1 cellular context compared by ENCODE assay signal in the genomic region with DNA sequence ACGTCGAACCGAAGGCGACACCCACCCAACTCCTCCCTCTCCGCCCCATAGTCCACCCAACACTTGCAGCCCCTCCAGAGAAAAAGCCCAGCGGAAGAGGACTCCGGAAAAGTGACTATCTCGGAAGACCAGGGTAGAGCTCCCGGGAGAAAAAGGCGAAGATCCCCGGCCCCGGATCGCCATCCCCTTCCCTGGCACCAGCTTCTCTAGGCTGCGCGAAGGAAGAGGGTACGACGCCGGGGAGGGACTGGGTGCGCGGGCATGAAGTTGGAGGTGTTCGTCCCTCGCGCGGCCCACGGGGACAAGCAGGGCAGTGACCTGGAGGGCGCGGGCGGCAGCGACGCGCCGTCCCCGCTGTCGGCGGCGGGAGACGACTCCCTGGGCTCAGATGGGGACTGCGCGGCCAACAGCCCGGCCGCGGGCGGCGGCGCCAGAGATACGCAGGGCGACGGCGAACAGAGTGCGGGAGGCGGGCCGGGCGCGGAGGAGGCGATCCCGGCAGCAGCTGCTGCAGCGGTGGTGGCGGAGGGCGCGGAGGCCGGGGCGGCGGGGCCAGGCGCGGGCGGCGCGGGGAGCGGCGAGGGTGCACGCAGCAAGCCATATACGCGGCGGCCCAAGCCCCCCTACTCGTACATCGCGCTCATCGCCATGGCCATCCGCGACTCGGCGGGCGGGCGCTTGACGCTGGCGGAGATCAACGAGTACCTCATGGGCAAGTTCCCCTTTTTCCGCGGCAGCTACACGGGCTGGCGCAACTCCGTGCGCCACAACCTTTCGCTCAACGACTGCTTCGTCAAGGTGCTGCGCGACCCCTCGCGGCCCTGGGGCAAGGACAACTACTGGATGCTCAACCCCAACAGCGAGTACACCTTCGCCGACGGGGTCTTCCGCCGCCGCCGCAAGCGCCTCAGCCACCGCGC.
TF ChIP-seq lines count a peak whose summit lies in the region.

No MANE protein-coding gene starts in this region.

TF ChIP-seq in HepG2, 621 proteins besides CTCF, POLR2A, EP300 and RAD21 (continued from another document):
- TF ChIP-seq, protein P1, sequence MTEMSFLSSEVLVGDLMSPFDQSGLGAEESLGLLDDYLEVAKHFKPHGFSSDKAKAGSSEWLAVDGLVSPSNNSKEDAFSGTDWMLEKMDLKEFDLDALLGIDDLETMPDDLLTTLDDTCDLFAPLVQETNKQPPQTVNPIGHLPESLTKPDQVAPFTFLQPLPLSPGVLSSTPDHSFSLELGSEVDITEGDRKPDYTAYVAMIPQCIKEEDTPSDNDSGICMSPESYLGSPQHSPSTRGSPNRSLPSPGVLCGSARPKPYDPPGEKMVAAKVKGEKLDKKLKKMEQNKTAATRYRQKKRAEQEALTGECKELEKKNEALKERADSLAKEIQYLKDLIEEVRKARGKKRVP (CRISPR knock-in tag; IDR thresholded peaks at IDR 0.05), result peak in 1 of 2 experiments; percentile 19; a peak in 1 of 4 replicates
- TF ChIP-seq, protein P2, sequence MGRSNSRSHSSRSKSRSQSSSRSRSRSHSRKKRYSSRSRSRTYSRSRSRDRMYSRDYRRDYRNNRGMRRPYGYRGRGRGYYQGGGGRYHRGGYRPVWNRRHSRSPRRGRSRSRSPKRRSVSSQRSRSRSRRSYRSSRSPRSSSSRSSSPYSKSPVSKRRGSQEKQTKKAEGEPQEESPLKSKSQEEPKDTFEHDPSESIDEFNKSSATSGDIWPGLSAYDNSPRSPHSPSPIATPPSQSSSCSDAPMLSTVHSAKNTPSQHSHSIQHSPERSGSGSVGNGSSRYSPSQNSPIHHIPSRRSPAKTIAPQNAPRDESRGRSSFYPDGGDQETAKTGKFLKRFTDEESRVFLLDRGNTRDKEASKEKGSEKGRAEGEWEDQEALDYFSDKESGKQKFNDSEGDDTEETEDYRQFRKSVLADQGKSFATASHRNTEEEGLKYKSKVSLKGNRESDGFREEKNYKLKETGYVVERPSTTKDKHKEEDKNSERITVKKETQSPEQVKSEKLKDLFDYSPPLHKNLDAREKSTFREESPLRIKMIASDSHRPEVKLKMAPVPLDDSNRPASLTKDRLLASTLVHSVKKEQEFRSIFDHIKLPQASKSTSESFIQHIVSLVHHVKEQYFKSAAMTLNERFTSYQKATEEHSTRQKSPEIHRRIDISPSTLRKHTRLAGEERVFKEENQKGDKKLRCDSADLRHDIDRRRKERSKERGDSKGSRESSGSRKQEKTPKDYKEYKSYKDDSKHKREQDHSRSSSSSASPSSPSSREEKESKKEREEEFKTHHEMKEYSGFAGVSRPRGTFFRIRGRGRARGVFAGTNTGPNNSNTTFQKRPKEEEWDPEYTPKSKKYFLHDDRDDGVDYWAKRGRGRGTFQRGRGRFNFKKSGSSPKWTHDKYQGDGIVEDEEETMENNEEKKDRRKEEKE (IDR thresholded peaks at IDR 0.05), result no peak
- no peak for TF ChIP-seq ZSCAN30 (CRISPR knock-in tag; IDR thresholded peaks at IDR 0.05)
TF ChIP-seq in HepG2: peak in this region for 114.
